ENCODE assay signal across 23 cellular contexts in the genomic region with DNA sequence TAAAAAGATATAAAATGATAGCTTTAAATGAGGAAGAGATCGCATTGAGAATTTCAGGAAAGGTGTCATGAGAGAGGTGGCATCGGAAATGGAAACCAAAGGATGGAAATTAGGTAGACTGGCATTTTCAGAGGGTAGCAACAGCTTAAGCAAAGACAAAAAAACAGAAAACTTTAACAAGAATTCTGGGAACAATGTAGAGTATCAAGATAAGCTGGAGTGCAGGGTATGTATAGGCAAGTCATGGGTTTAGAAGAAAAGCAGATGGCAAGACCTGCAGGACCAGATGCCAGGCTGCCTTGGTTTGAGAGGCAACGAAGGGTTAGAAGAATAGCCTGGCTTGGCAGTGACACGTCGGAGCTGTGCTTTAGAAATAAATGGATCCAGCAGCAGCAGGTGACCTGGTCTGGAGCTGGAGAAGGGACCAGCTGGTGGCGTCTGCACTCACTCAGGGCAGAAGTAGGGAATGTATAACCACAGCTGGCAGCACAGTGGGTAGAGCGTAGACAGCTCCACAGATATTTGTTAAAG.
"Had no signal": no experiment of that assay in that cellular context is flagged by ENCODE, and none has a peak within 500 bp of the region (broad histone marks: within the 10 kb centered on the region; RNA-seq: fewer than 3 reads in every experiment).

No MANE protein-coding gene starts in this region.

- H3K4me3 Mint-ChIP-seq: activated CD4-positive, alpha-beta memory T cell treated with anti-CD3 and anti-CD28 coated beads for 36 hours; activated naive CD4-positive, alpha-beta T cell treated with anti-CD3 and anti-CD28 coated beads, Interleukin-2, amount 10 ng/mL, durations not matched to agents 7 days and 5 days; immature natural killer cell; naive thymus-derived CD8-positive, alpha-beta T cell; neural progenitor cell; stimulated activated memory B cell treated with anti-CD40 and anti-IgM and Interleukin-4, amounts not matched to agents 10 μg/mL and 1 μg/mL and 100 μg/mL, for 72 hours had no signal

- H3K27ac Mint-ChIP-seq: activated CD4-positive, alpha-beta memory T cell treated with anti-CD3 and anti-CD28 coated beads for 36 hours; activated naive CD4-positive, alpha-beta T cell treated with anti-CD3 and anti-CD28 coated beads, Interleukin-2, amount 10 ng/mL, durations not matched to agents 7 days and 5 days; immature natural killer cell; neural progenitor cell; stimulated activated memory B cell treated with anti-CD40 and anti-IgM and Interleukin-4, amounts not matched to agents 10 μg/mL and 1 μg/mL and 100 μg/mL, for 72 hours had no signal

- DNase-seq: activated CD4-positive, alpha-beta memory T cell treated with anti-CD3 and anti-CD28 coated beads for 36 hours; activated CD4-positive, alpha-beta T cell treated with anti-CD3 and anti-CD28 coated beads for 4 hours; activated CD4-positive, CD25-positive, alpha-beta regulatory T cell; activated naive CD4-positive, alpha-beta T cell treated with anti-CD3 and anti-CD28 coated beads, Interleukin-2, amount 10 ng/mL, durations not matched to agents 7 days and 5 days; activated T-cell treated with anti-CD3 and anti-CD28 coated beads, Interleukin-2, amount 50 U/mL, for 48 hours; amygdala; dermis blood vessel endothelial cell; effector CD8-positive, alpha-beta T cell; foreskin keratinocyte; immature natural killer cell; lower lobe of right lung; mesendoderm; naive thymus-derived CD8-positive, alpha-beta T cell; posterior cingulate gyrus; retina; sigmoid colon; stimulated activated CD4-positive, alpha-beta T cell treated with anti-CD3 and anti-CD28 coated beads, Interleukin-15, amount 100 ng/mL, for 24 hours; transverse colon had no signal

- H3K36me3 Mint-ChIP-seq: activated CD4-positive, alpha-beta memory T cell treated with anti-CD3 and anti-CD28 coated beads for 36 hours; immature natural killer cell; stimulated activated memory B cell treated with anti-CD40 and anti-IgM and Interleukin-4, amounts not matched to agents 10 μg/mL and 1 μg/mL and 100 μg/mL, for 72 hours had no signal

- H3K9me3 ChIP-seq: lower lobe of right lung, sigmoid colon, transverse colon, vagina had no signal

- H3K27ac ChIP-seq: foreskin keratinocyte, lower lobe of right lung, neural progenitor cell, sigmoid colon, transverse colon, vagina had no signal

- H3K27me3 ChIP-seq: foreskin keratinocyte, neural progenitor cell, transverse colon, vagina had no signal

- H3K4me1 Mint-ChIP-seq: immature natural killer cell; stimulated activated memory B cell treated with anti-CD40 and anti-IgM and Interleukin-4, amounts not matched to agents 10 μg/mL and 1 μg/mL and 100 μg/mL, for 72 hours had no signal

- H3K36me3 ChIP-seq: lower lobe of right lung, sigmoid colon, transverse colon, vagina had no signal

- H3K4me1 ChIP-seq: foreskin keratinocyte, lower lobe of right lung, sigmoid colon, transverse colon, vagina had no signal

- H3K27me3 Mint-ChIP-seq: activated CD4-positive, alpha-beta memory T cell treated with anti-CD3 and anti-CD28 coated beads for 36 hours; naive thymus-derived CD8-positive, alpha-beta T cell had no signal

- H3K4me3 ChIP-seq: lower lobe of right lung, neural progenitor cell, sigmoid colon, smooth muscle cell, transverse colon, vagina had no signal

- ATAC-seq: foreskin keratinocyte; left lobe of liver; lower lobe of right lung; naive thymus-derived CD8-positive, alpha-beta T cell; stimulated activated memory B cell treated with anti-CD40 and anti-IgM and Interleukin-4, amounts not matched to agents 10 μg/mL and 1 μg/mL and 100 μg/mL, for 72 hours had no signal

- H3K9me3 Mint-ChIP-seq: activated CD4-positive, alpha-beta memory T cell treated with anti-CD3 and anti-CD28 coated beads for 36 hours; activated naive CD4-positive, alpha-beta T cell treated with anti-CD3 and anti-CD28 coated beads, Interleukin-2, amount 10 ng/mL, durations not matched to agents 7 days and 5 days; immature natural killer cell; naive thymus-derived CD8-positive, alpha-beta T cell; stimulated activated memory B cell treated with anti-CD40 and anti-IgM and Interleukin-4, amounts not matched to agents 10 μg/mL and 1 μg/mL and 100 μg/mL, for 72 hours had no signal
